29 cellular contexts compared by ENCODE assay signal in the genomic region with DNA sequence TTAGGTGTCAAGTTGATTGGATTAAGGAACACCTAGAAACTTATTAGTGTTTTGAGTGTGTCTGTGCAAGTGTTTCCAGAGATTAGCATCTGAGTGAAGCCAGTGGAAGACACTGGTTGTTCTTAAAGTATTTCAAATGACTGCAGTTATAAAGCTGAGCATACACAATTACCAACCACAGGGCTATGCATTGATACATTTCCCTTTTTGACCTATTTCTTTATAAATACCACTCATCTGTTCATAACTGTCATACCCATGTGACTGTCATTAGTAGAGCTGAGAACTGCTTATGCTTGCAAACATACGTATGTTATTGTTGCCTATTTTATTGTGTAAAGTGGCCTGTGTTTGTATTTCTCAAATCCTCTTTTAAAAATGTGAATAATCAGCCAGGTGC. TPM values are rescaled to one million over a fixed set of nuclear protein-coding genes. Genes with fewer than 3 reads are reported as not detected.
DNase-seq lines count a peak whose midpoint lies in the region; ATAC-seq and TF ChIP-seq lines count a peak whose summit lies in the region.
"Had no signal": no experiment of that assay in that cellular context is flagged by ENCODE, and none has a peak within 500 bp of the region (broad histone marks: within the 10 kb centered on the region; RNA-seq: fewer than 3 reads in every experiment).

No MANE protein-coding gene starts in this region.

- H3K27ac ChIP-seq in CD4-positive, CD25-positive, alpha-beta regulatory T cell (ENCODE audit: insufficient read depth, low read length, poor library complexity, severe bottlenecking) = peak overlapping the region; percentile 60
- H3K27ac ChIP-seq: GM23248, neutrophil, PC-9, sigmoid colon, testis, VCaP had no signal

- no peak for DNase-seq in activated CD4-positive, CD25-positive, alpha-beta regulatory T cell (lab: John Stamatoyannopoulos, UW)
- DNase-seq in CD4-positive, CD25-positive, alpha-beta regulatory T cell = peak in 1 of 3 donors; percentile 44
- no peak for DNase-seq in activated B cell treated with CpG ODN at 0.5 μM for 24 hours
- DNase-seq in naive B cell = no peak
- no peak for DNase-seq in H4 (ENCODE audit: low spot score)
- no peak for DNase-seq in NOMO-1 treated with DMSO at 0.1 percent for 48 hours (lab: John Stamatoyannopoulos, UW; ENCODE audit: unreplicated experiment)
- DNase-seq in NCI-H2196 treated with DMSO at 0.1 percent for 48 hours (lab: John Stamatoyannopoulos, UW; ENCODE audit: unreplicated experiment) = no peak
- DNase-seq: activated CD4-positive, alpha-beta T cell treated with anti-CD3 and anti-CD28 coated beads, Interleukin-2, amount 50 U/mL, for 48 hours; activated T-cell treated with anti-CD3 and anti-CD28 coated beads, Interleukin-2, amount 50 U/mL, for 1 hour; central memory CD4-positive, alpha-beta T cell; DMS153; gastrocnemius medialis; GM23248; Kasumi-1; left colon; mesenchymal stem cell; NCI-H1436; NCI-H2107; NCI-H446 treated with DMSO at 0.1 percent for 48 hours; PC-9; sigmoid colon; stimulated activated CD4-positive, alpha-beta T cell treated with anti-CD3 and anti-CD28 coated beads, Interleukin-4, amount 100 ng/mL, for 24 hours; testis had no signal

- peaks cover 0 to 1% (median 0%) of the 10 kb centered on the region in 7 donors for H3K9me3 Mint-ChIP-seq in CD4-positive, CD25-positive, alpha-beta regulatory T cell
- H3K9me3 Mint-ChIP-seq in activated B cell treated with CpG ODN at 0.5 μM for 24 hours = no peaks in the 10 kb centered on the region
- H3K9me3 Mint-ChIP-seq in naive B cell = no peaks in the 10 kb centered on the region
- H3K9me3 Mint-ChIP-seq: stimulated activated memory B cell treated with anti-CD40 and anti-IgM and Interleukin-4, amounts not matched to agents 10 μg/mL and 1 μg/mL and 100 μg/mL, for 72 hours had no signal

- H3K9me3 ChIP-seq in CD4-positive, CD25-positive, alpha-beta regulatory T cell (ENCODE audit: control insufficient read depth in 2 of 2, low read length in 2 of 2) = no peaks in the 10 kb centered on the region
- H3K9me3 ChIP-seq: gastrocnemius medialis, neutrophil, sigmoid colon, testis had no signal

- peak; percentile 53 to 59 for ATAC-seq in activated CD4-positive, CD25-positive, alpha-beta regulatory T cell treated with anti-CD3 and anti-CD28 coated beads, Interleukin-2, amount 50 U/mL, for 24 hours
- ATAC-seq in CD4-positive, CD25-positive, alpha-beta regulatory T cell (ENCODE audit: low read depth in 2 of 2) = peak in 1 of 2 donors; percentile 22
- ATAC-seq in activated B cell treated with CpG ODN at 0.5 μM for 24 hours (ENCODE audit: low read depth) = no peak
- ATAC-seq in naive B cell (ENCODE audit: low read depth in 2 of 2) = no peak
- ATAC-seq: gastrocnemius medialis; HepG2; left colon; Right ventricle myocardium inferior; stimulated activated memory B cell treated with anti-CD40 and anti-IgM and Interleukin-4, amounts not matched to agents 10 μg/mL and 1 μg/mL and 100 μg/mL, for 72 hours had no signal

- no peak for TF ChIP-seq CTCF in activated B cell treated with CpG ODN at 0.5 μM for 24 hours (IDR thresholded peaks at IDR 0.05)

- POLR2A ChIA-PET in activated B cell treated with CpG ODN at 0.5 μM for 24 hours (lab: Charles Lee) = interaction anchor here (0.7 to 1.0 kb wide), 4 partner anchors 11 to 32 kb away, joined by 3 to 7 read pairs (median 4); partner anchors contain the start of gene ZC3H12D

- H3K4me1 ChIP-seq in CD4-positive, CD25-positive, alpha-beta regulatory T cell (ENCODE audit: control insufficient read depth, insufficient read depth, low read length, poor library complexity, severe bottlenecking) = peaks cover 51% of the 10 kb centered on the region
- H3K4me1 ChIP-seq: testis had no signal

- H3K36me3 ChIP-seq in CD4-positive, CD25-positive, alpha-beta regulatory T cell (ENCODE audit: control insufficient read depth, insufficient read depth, low read length) = peaks cover 10% of the 10 kb centered on the region
- H3K36me3 ChIP-seq: gastrocnemius medialis had no signal

- H3K4me3 Mint-ChIP-seq in CD4-positive, CD25-positive, alpha-beta regulatory T cell = peak overlapping the region in 1 of 4 donors; percentile 70
- H3K4me3 Mint-ChIP-seq in activated B cell treated with CpG ODN at 0.5 μM for 24 hours = no peak overlapping the region
- no peak overlapping the region for H3K4me3 Mint-ChIP-seq in naive B cell
- H3K4me3 Mint-ChIP-seq: stimulated activated memory B cell treated with anti-CD40 and anti-IgM and Interleukin-4, amounts not matched to agents 10 μg/mL and 1 μg/mL and 100 μg/mL, for 72 hours had no signal

- peak overlapping the region; percentile 83 to 91 (median 91) for H3K27ac Mint-ChIP-seq in CD4-positive, CD25-positive, alpha-beta regulatory T cell
- peak overlapping the region; percentile 44 for H3K27ac Mint-ChIP-seq in activated B cell treated with CpG ODN at 0.5 μM for 24 hours
- peak overlapping the region; percentile 49 to 82 (median 62) for H3K27ac Mint-ChIP-seq in naive B cell

- intact Hi-C loops in activated B cell treated with CpG ODN at 0.5 μM for 24 hours (cut with micrococcal nuclease) = no loop called here

- H3K27me3 Mint-ChIP-seq in CD4-positive, CD25-positive, alpha-beta regulatory T cell = no peaks in the 10 kb centered on the region
- H3K27me3 Mint-ChIP-seq in activated B cell treated with CpG ODN at 0.5 μM for 24 hours = no peaks in the 10 kb centered on the region
- no peaks in the 10 kb centered on the region for H3K27me3 Mint-ChIP-seq in naive B cell
- H3K27me3 Mint-ChIP-seq: stimulated activated memory B cell treated with anti-CD40 and anti-IgM and Interleukin-4, amounts not matched to agents 10 μg/mL and 1 μg/mL and 100 μg/mL, for 72 hours had no signal

- peaks cover 13% of the 10 kb centered on the region for H3K36me3 Mint-ChIP-seq in CD4-positive, CD25-positive, alpha-beta regulatory T cell
- H3K36me3 Mint-ChIP-seq in activated B cell treated with CpG ODN at 0.5 μM for 24 hours (ENCODE audit: low read depth) = peaks cover 19% of the 10 kb centered on the region
- peaks cover 0 to 11% of the 10 kb centered on the region in 2 donors for H3K36me3 Mint-ChIP-seq in naive B cell

- no peaks in the 10 kb centered on the region for H3K27me3 ChIP-seq in CD4-positive, CD25-positive, alpha-beta regulatory T cell (ENCODE audit: control insufficient read depth, insufficient read depth, low read length)
- H3K27me3 ChIP-seq: gastrocnemius medialis, neutrophil, sigmoid colon, testis had no signal

- CTCF ChIA-PET in activated B cell treated with CpG ODN at 0.5 μM for 24 hours (lab: Charles Lee) = no interaction called here

- peaks cover 48 to 78% (median 51%) of the 10 kb centered on the region in 4 donors for H3K4me1 Mint-ChIP-seq in CD4-positive, CD25-positive, alpha-beta regulatory T cell
- H3K4me1 Mint-ChIP-seq in activated B cell treated with CpG ODN at 0.5 μM for 24 hours (peaks cover 51% of the 10 kb centered on the region), naive B cell (peaks cover 11 to 39% (median 28%) of the 10 kb centered on the region in 3 donors)

- no peak overlapping the region for H3K4me3 ChIP-seq in CD4-positive, CD25-positive, alpha-beta regulatory T cell (ENCODE audit: low read depth, low read length)
- H3K4me3 ChIP-seq: gastrocnemius medialis, GM23248, PC-9, sigmoid colon, testis had no signal

RNA-seq across cellular contexts. Expression of gene ZC3H12D, which starts 15.3 kb away (rescaled TPM):
- 251 TPM for total RNA-seq in CD4-positive, CD25-positive, alpha-beta regulatory T cell
- 10 to 100 TPM in 1 of 4 donors, 1 to 10 TPM in 3; 7.1 to 10.3 (median 8.7) TPM for polyA plus RNA-seq in CD4-positive, CD25-positive, alpha-beta regulatory T cell
- 184 and 225 TPM in 2 replicates for total RNA-seq in activated B cell treated with CpG ODN at 0.5 μM for 24 hours
- 1 to 10 TPM; 4.7 to 9.2 (median 7.3) TPM for polyA plus RNA-seq in naive B cell (ENCODE audit: low read depth in 6 of 6)
- total RNA-seq in H4 (2014; rRNA removed; shearing (Covaris generic)) = 0.10 and 0.17 TPM in 2 replicates
- total RNA-seq: PC-9 had no signal
- polyA plus RNA-seq: GM23248 had no signal

RNA-seq across cellular contexts. Expression of gene PPIL4, which starts 45.8 kb away (rescaled TPM):
- total RNA-seq in CD4-positive, CD25-positive, alpha-beta regulatory T cell = 40.8 TPM
- 10 to 100 TPM; 10.0 to 13.3 (median 12.0) TPM for polyA plus RNA-seq in CD4-positive, CD25-positive, alpha-beta regulatory T cell
- 20.9 and 24.0 TPM in 2 replicates for total RNA-seq in activated B cell treated with CpG ODN at 0.5 μM for 24 hours
- polyA plus RNA-seq in naive B cell (ENCODE audit: low read depth in 6 of 6) = 10 to 100 TPM; 10.4 to 16.2 (median 14.5) TPM
- 19.2 and 19.7 TPM in 2 replicates for total RNA-seq in H4 (2014; rRNA removed; shearing (Covaris generic))

Comparison
In these comparisons a context has a peak if more than half of its experiments do, and no peak if none do; other contexts are left out.
1. ATAC-seq: peak in activated CD4-positive, CD25-positive, alpha-beta regulatory T cell treated with anti-CD3 and anti-CD28 coated beads, Interleukin-2, amount 50 U/mL, for 24 hours (2 of 2); none in activated B cell treated with CpG ODN at 0.5 μM for 24 hours (single experiment) and naive B cell (0 of 2).
2. RNA of gene ZC3H12D, which starts 15.3 kb away (total RNA-seq): 251 TPM in CD4-positive, CD25-positive, alpha-beta regulatory T cell (single experiment) and 184 to 225 TPM in activated B cell treated with CpG ODN at 0.5 μM for 24 hours; 0.10 to 0.17 TPM in H4; every median in the first group is over 100 times any median in the second.
3. Peak in every context shown above with its lines, with median percentiles within 50 percentile points of each other: H3K27ac Mint-ChIP-seq.